ENCODE assay signal across 9 cellular contexts in genomic region chr4:168632246-168632832, GRCh38.
A peak's percentile ranks its signal among the peaks of the same experiment; 100 is the strongest.
DNase-seq lines count a peak whose midpoint lies in the region; ATAC-seq and TF ChIP-seq lines count a peak whose summit lies in the region.
"Had no signal": no experiment of that assay in that cellular context is flagged by ENCODE, and none has a peak within 500 bp of the region (broad histone marks: within the 10 kb centered on the region; RNA-seq: fewer than 3 reads in every experiment).

No MANE protein-coding gene starts in this region.

- no peaks in the 10 kb centered on the region for H3K36me3 ChIP-seq in skeletal muscle tissue (ENCODE audit: control insufficient read depth in 3 of 3, insufficient read depth in 3 of 3, low read length in 3 of 3)

- H3K27ac ChIP-seq in skeletal muscle tissue (ENCODE audit: low read depth, low read length), result peak overlapping the region; percentile 89

- H3K36me3 Mint-ChIP-seq in HFFc6 (ENCODE audit: low read depth), result no peaks in the 10 kb centered on the region

- in situ Hi-C loops in astrocyte of the spinal cord (cut with HindIII; ENCODE audit: low sequenced_read_pairs), result no loop called here

- H3K4me3 Mint-ChIP-seq in HFFc6, result peak overlapping the region; percentile 83

- H3K9me3 Mint-ChIP-seq in HFFc6, result no peaks in the 10 kb centered on the region

- DNase-seq in HFFc6, result no peak
- no peak for DNase-seq in astrocyte of the spinal cord (ENCODE audit: low read depth, low spot score)
- peak; percentile 56 for DNase-seq in iPS-NIHi7 (ENCODE audit: extremely low spot score)
- DNase-seq: effector CD4-positive, alpha-beta T cell had no signal

- H3K27me3 Mint-ChIP-seq in HFFc6 (ENCODE audit: insufficient read depth), result peaks cover 3% of the 10 kb centered on the region; the same call in 1 of the 2 replicates

- no peaks in the 10 kb centered on the region for H3K9me3 ChIP-seq in skeletal muscle tissue (ENCODE audit: control insufficient read depth in 3 of 3, low read length in 3 of 3)

- H3K4me1 Mint-ChIP-seq in HFFc6 (ENCODE audit: low read depth), result peaks cover 74% of the 10 kb centered on the region

- ATAC-seq in GM18520 (IDR thresholded peaks at IDR 0.05; ENCODE audit: unreplicated experiment) (no peak), GM21367 (IDR thresholded peaks at IDR 0.05; ENCODE audit: unreplicated experiment) (no peak), GM21390 (IDR thresholded peaks at IDR 0.05; ENCODE audit: unreplicated experiment) (no peak), HG02623 (IDR thresholded peaks at IDR 0.05; ENCODE audit: unreplicated experiment) (no peak)

- H3K4me1 ChIP-seq in skeletal muscle tissue (ENCODE audit: control insufficient read depth in 3 of 3, insufficient read depth in 3 of 3, low read length in 3 of 3), result peaks cover 30 to 49% (median 46%) of the 10 kb centered on the region in 3 donors

- no peak for TF ChIP-seq CTCF in HFFc6 (IDR thresholded peaks at IDR 0.05)
- TF ChIP-seq CTCF in astrocyte of the spinal cord (IDR thresholded peaks at IDR 0.05; ENCODE audit: low read depth, low read length), result no peak

- H3K4me3 ChIP-seq in astrocyte of the spinal cord (ENCODE audit: low read depth, low read length) (peak overlapping the region; percentile 85), skeletal muscle tissue (ENCODE audit: low read length in 3 of 3) (peak overlapping the region; percentile 81 to 92 (median 89))

- no peaks in the 10 kb centered on the region for H3K27me3 ChIP-seq in skeletal muscle tissue (ENCODE audit: control insufficient read depth in 3 of 3, insufficient read depth in 3 of 3, low read length in 3 of 3)

- H3K9ac ChIP-seq in skeletal muscle tissue (ENCODE audit: low read depth in 1 of 3, low read length in 3 of 3), result peak overlapping the region; percentile 81 to 87 (median 86)

- H3K27ac Mint-ChIP-seq in HFFc6, result no peak overlapping the region; the same call in 1 of the 2 replicates
